ENCODE assay signal across 1 cellular context in the genomic region with DNA sequence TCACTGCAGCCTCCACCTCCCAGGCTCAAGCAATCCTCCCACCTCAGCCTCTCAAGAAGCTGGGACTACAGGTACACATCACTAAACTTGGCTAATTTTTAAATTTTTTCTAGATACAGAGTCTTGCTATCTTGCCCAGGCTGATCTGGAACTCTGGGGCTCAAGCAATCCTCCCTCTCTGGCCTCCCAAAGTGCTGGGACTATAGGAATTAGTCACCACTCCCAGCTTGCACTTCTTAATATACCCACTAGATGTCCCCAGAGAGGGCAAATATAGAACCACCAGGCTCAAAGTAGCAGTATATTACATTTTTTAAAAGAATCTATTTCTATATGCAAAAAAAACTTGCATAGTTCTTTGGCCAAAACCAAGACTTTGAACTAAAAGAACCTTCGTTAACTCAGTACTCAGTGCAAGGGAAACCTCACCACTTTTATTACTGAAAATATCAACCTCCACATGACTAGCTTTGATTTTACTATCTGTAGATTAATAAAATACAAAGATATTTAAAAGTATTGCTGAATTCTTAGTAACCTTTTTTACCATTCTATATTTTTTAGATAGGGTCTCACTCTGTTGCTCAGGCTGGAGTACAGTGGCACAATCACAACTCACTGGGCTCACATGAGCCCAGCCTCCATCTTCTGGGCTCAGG.
TF ChIP-seq lines count a peak whose summit lies in the region.

No MANE protein-coding gene starts in this region.

TF ChIP-seq in SK-N-SH treated with all-trans-retinoic acid at 6 μM for 48 hours, 23 proteins besides CTCF, POLR2A, EP300 and RAD21 (continued from another document):
- TF ChIP-seq, protein P1, sequence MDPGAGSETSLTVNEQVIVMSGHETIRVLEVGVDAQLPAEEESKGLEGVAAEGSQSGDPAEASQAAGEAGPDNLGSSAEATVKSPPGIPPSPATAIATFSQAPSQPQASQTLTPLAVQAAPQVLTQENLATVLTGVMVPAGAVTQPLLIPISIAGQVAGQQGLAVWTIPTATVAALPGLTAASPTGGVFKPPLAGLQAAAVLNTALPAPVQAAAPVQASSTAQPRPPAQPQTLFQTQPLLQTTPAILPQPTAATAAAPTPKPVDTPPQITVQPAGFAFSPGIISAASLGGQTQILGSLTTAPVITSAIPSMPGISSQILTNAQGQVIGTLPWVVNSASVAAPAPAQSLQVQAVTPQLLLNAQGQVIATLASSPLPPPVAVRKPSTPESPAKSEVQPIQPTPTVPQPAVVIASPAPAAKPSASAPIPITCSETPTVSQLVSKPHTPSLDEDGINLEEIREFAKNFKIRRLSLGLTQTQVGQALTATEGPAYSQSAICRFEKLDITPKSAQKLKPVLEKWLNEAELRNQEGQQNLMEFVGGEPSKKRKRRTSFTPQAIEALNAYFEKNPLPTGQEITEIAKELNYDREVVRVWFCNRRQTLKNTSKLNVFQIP (CRISPR knock-in tag; IDR thresholded peaks at IDR 0.05; ENCODE audit: borderline replicate concordance, low read depth) = no peak
- TF ChIP-seq, protein P2, sequence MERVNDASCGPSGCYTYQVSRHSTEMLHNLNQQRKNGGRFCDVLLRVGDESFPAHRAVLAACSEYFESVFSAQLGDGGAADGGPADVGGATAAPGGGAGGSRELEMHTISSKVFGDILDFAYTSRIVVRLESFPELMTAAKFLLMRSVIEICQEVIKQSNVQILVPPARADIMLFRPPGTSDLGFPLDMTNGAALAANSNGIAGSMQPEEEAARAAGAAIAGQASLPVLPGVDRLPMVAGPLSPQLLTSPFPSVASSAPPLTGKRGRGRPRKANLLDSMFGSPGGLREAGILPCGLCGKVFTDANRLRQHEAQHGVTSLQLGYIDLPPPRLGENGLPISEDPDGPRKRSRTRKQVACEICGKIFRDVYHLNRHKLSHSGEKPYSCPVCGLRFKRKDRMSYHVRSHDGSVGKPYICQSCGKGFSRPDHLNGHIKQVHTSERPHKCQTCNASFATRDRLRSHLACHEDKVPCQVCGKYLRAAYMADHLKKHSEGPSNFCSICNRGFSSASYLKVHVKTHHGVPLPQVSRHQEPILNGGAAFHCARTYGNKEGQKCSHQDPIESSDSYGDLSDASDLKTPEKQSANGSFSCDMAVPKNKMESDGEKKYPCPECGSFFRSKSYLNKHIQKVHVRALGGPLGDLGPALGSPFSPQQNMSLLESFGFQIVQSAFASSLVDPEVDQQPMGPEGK (CRISPR knock-in tag; IDR thresholded peaks at IDR 0.05; ENCODE audit: borderline replicate concordance) = no peak
- TF ChIP-seq ZNF70 (CRISPR knock-in tag; IDR thresholded peaks at IDR 0.05) = no peak
- no peak for TF ChIP-seq ESRRG (CRISPR knock-in tag; IDR thresholded peaks at IDR 0.05)
- TF ChIP-seq TOX (CRISPR knock-in tag; IDR thresholded peaks at IDR 0.05; ENCODE audit: borderline replicate concordance) = no peak
